In the genomic region with DNA sequence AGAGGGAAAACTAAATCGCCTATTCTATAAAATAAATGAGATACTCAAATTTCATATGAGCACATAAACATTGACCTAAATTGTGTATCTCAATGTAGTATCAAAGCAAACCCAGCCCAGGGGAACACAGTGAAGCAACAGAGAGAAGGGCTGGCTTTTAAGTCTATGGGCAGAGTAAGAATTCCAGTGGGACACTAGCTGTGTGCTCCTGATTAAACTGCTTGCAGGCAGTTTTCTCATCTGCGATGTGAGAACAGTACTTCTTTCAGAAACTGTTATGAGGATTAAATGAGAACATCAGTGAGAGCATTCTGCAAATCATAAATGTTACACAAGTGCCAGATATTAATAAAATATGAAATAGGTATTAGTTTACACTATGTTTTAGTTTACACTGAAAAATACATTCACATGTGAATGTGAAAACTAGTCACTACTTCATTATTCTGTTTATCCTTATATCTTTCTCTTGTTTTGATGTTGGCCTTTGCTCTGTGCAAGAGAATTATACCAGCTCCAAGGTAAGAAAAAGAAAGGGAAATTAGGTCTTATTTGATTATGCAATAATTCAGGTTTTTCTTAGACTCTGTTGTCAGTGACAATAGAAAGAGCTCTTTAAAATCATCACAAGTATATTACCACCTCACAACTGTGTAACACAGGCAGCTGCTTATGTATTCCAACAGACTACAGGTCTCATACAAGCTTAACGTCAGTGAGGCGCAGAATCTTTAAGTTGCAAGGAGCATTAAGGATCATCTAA, we compare ENCODE assay signal across 26 cellular contexts. TPM values are rescaled to one million over a fixed set of nuclear protein-coding genes. Genes with fewer than 3 reads are reported as not detected.
DNase-seq lines count a peak whose midpoint lies in the region; ATAC-seq, FAIRE-seq and TF ChIP-seq lines count a peak whose summit lies in the region.
"Had no signal": no experiment of that assay in that cellular context is flagged by ENCODE, and none has a peak within 500 bp of the region (broad histone marks: within the 10 kb centered on the region; RNA-seq: fewer than 3 reads in every experiment).

No MANE protein-coding gene starts in this region.

- H3K27me3 ChIP-seq in HepG2 (ENCODE audit: control insufficient read depth in 1 of 2, insufficient read depth in 2 of 2, low read length in 2 of 2), result no peaks in the 10 kb centered on the region
- no peaks in the 10 kb centered on the region for H3K27me3 ChIP-seq in right lobe of liver
- no peaks in the 10 kb centered on the region for H3K27me3 ChIP-seq in adipocyte (replicated peaks; ENCODE audit: control insufficient read depth, insufficient read depth, low read length)
- no peaks in the 10 kb centered on the region for H3K27me3 ChIP-seq in left ventricle myocardium inferior (ENCODE audit: low read depth)
- H3K27me3 ChIP-seq: SJSA1 had no signal

- H2AFZ ChIP-seq in HepG2 (ENCODE audit: low read length), result no peak overlapping the region

- no peak for FAIRE-seq in HepG2 (lab: Jason Lieb, UNC)
- FAIRE-seq: A549, GM12878 had no signal

- H3K9ac ChIP-seq in HepG2 (ENCODE audit: insufficient read depth, low read depth, low read length) (no peak overlapping the region), adipocyte (ENCODE audit: low read length) (no peak overlapping the region)

- no peak for TF ChIP-seq RAD21 in HepG2 (CRISPR knock-in tag; IDR thresholded peaks at IDR 0.05)

- CTCF ChIA-PET in HepG2 (lab: Yijun Ruan, JAX; ENCODE audit: low intra/inter-chr PET ratio, low total read pairs), result no interaction called here

- DNase-seq in HepG2 (ENCODE audit: low spot score), result no peak
- DNase-seq in right lobe of liver, result no peak
- DNase-seq in adipocyte (ENCODE audit: low read depth), result peak; percentile 38
- no peak for DNase-seq in left ventricle myocardium inferior
- DNase-seq in superior temporal gyrus (ENCODE audit: extremely low spot score), result peak; percentile 39
- no peak for DNase-seq in activated naive CD4-positive, alpha-beta T cell treated with Interleukin-2 at 50 U/mL for 16 hours
- DNase-seq in NCI-H1436 treated with DMSO at 0.1 percent for 48 hours (lab: John Stamatoyannopoulos, UW), result no peak
- DNase-seq: Caco-2; CD4-positive, alpha-beta memory T cell; DMS 273 treated with DMSO at 0.1 percent for 48 hours; DMS79; EL; GDM1; KG1; NCI-H1092; NCI-H1417 treated with DMSO at 0.1 percent for 48 hours; NCI-H187 treated with DMSO at 0.1 percent for 48 hours; NCI-H345; NCI-H510A treated with DMSO at 0.1 percent for 48 hours; NCI-H774; T-cell had no signal

- TF ChIP-seq EP300 in HepG2 (IDR thresholded peaks at IDR 0.05; ENCODE audit: low read depth in 2 of 2, low read length in 2 of 2), result no peak
- TF ChIP-seq EP300 in HepG2 (CRISPR knock-in tag; IDR thresholded peaks at IDR 0.05; ENCODE audit: borderline replicate concordance), result no peak

- POLR2A ChIA-PET in HepG2 (lab: Yijun Ruan, JAX), result no interaction called here

- no peaks in the 10 kb centered on the region for H4K20me1 ChIP-seq in HepG2 (ENCODE audit: insufficient read depth, low read length)

- H3K4me3 ChIP-seq in HepG2 (replicated peaks in 1 of 3; ENCODE audit: insufficient read depth in 1 of 3, low read depth in 2 of 3, low read length in 3 of 3), result no peak overlapping the region
- no peak overlapping the region for H3K4me3 ChIP-seq in right lobe of liver
- no peak overlapping the region for H3K4me3 ChIP-seq in adipocyte (ENCODE audit: low read length)
- H3K4me3 ChIP-seq in left ventricle myocardium inferior, result no peak overlapping the region
- H3K4me3 ChIP-seq: A549, GM12878, SJSA1 had no signal

- BruUV-seq in HepG2 (replicated peaks; lab: Mats Ljungman, UMichigan), result no TSS peak

- no peaks in the 10 kb centered on the region for H3K9me3 ChIP-seq in HepG2 (ENCODE audit: low read length)
- H3K9me3 ChIP-seq in right lobe of liver, result no peaks in the 10 kb centered on the region
- no peaks in the 10 kb centered on the region for H3K9me3 ChIP-seq in adipocyte (ENCODE audit: control insufficient read depth, low read length)
- H3K9me3 ChIP-seq in left ventricle myocardium inferior (replicated peaks), result no peaks in the 10 kb centered on the region
- H3K9me3 ChIP-seq: A549, Caco-2, SJSA1 had no signal

- TF ChIP-seq CTCF in HepG2 (CRISPR knock-in tag; IDR thresholded peaks at IDR 0.05) (no peak), right lobe of liver (IDR thresholded peaks at IDR 0.05) (no peak), left ventricle myocardium inferior (IDR thresholded peaks at IDR 0.05; ENCODE audit: borderline replicate concordance) (no peak)

- in situ Hi-C loops in HepG2 (cut with HindIII; ENCODE audit: extremely low pct_ligation_motif_present, low pct_unique_long_range_greater_than_20kb), result no loop called here

- intact Hi-C loops in HepG2 (cut with micrococcal nuclease; ENCODE audit: unreplicated experiment), result no loop called here
- intact Hi-C loops in right lobe of liver (cut with DNase I), result no loop called here
- intact Hi-C loops in left ventricle myocardium inferior (cut with micrococcal nuclease), result no loop called here

- H3K79me2 ChIP-seq in HepG2 (ENCODE audit: insufficient read depth, low read length), result no peaks in the 10 kb centered on the region

- H3K27ac ChIP-seq in HepG2 (ENCODE audit: extremely low read length, insufficient read depth, low read length), result no peak overlapping the region
- H3K27ac ChIP-seq in right lobe of liver, result no peak overlapping the region
- peak overlapping the region; percentile 70 for H3K27ac ChIP-seq in left ventricle myocardium inferior (replicated peaks)
- H3K27ac ChIP-seq: A549, SJSA1 had no signal

- WGBS in HepG2 (ENCODE audit: low lambda C conversion rate), result 92% methylated on average over 4 of the region's 4 CpGs
- WGBS in right lobe of liver (ENCODE audit: insufficient coverage, low coverage, low lambda C conversion rate, missing lambda C conversion rate), result 92% methylated on average over 4 of the region's 4 CpGs

- TF ChIP-seq POLR2A in HepG2 (IDR thresholded peaks at IDR 0.05; ENCODE audit: insufficient read depth in 1 of 2, low read depth in 2 of 2, low read length in 2 of 2) (no peak), right lobe of liver (IDR thresholded peaks at IDR 0.05) (no peak)

- H3K4me1 ChIP-seq in HepG2 (ENCODE audit: insufficient read depth, low read length) (peaks cover 32% of the 10 kb centered on the region), right lobe of liver (peaks cover 0 to 36% (median 5%) of the 10 kb centered on the region in 4 donors), adipocyte (ENCODE audit: control insufficient read depth, insufficient read depth, low read length) (peaks cover 53% of the 10 kb centered on the region), left ventricle myocardium inferior (peaks cover 87% of the 10 kb centered on the region)
- H3K4me1 ChIP-seq: Caco-2 had no signal

- no peak overlapping the region for H3K4me2 ChIP-seq in HepG2 (ENCODE audit: low read depth, low read length)
- H3K4me2 ChIP-seq: A549 had no signal

- H3K36me3 ChIP-seq in HepG2 (replicated peaks in 1 of 2; ENCODE audit: control insufficient read depth in 1 of 2, insufficient read depth in 2 of 2, low read length in 2 of 2) (no peaks in the 10 kb centered on the region), right lobe of liver (no peaks in the 10 kb centered on the region), adipocyte (ENCODE audit: control insufficient read depth, insufficient read depth, low read length, severe bottlenecking) (no peaks in the 10 kb centered on the region), left ventricle myocardium inferior (no peaks in the 10 kb centered on the region)
- H3K36me3 ChIP-seq: SJSA1 had no signal

- no peak for ATAC-seq in HepG2
- no peak for ATAC-seq in right lobe of liver
- no peak for ATAC-seq in HG03521 (IDR thresholded peaks at IDR 0.05; ENCODE audit: unreplicated experiment)
- ATAC-seq: A549, GM12878, HCT116, T-cell had no signal

TF ChIP-seq in HepG2, 621 proteins besides CTCF, POLR2A, EP300 and RAD21:
- TF ChIP-seq AHR (CRISPR knock-in tag; IDR thresholded peaks at IDR 0.05) (no peak), ZBTB1 (CRISPR knock-in tag; IDR thresholded peaks at IDR 0.05; ENCODE audit: borderline replicate concordance) (no peak), JARID2 (CRISPR knock-in tag; IDR thresholded peaks at IDR 0.05; ENCODE audit: insufficient replicate concordance) (no peak), SMARCC2 (IDR thresholded peaks at IDR 0.05) (no peak), KLF16 (CRISPR knock-in tag; IDR thresholded peaks at IDR 0.05) (no peak), CEBPB (IDR thresholded peaks at IDR 0.05; ENCODE audit: borderline replicate concordance, low read depth, low read length) (0 out of 2 replicates have a peak, but pooled peaks have one; percentile 22)

RNA-seq across cellular contexts. Expression of a gene that starts 47.5 kb away (rescaled TPM):
- total RNA-seq in HepG2 (2016; rRNA removed; fragmentation: Illumina TruSeq; extraction: Trizol), result 2.9 TPM in 2 replicates
- 0.79 and 1.1 TPM in 2 replicates for total RNA-seq in HepG2 (2016; cell fraction: cytosol; rRNA removed; fragmentation: Illumina TruSeq; extraction: Trizol; ENCODE audit: low read depth)
- total RNA-seq in HepG2 (2016; cell fraction: insoluble cytoplasmic fraction; rRNA removed; fragmentation: Illumina TruSeq; extraction: Trizol), result 2.4 and 2.5 TPM in 2 replicates
- total RNA-seq in HepG2 (2016; cell fraction: membrane; rRNA removed; fragmentation: Illumina TruSeq; extraction: Trizol), result 1.6 and 1.8 TPM in 2 replicates
- 2.2 and 2.3 TPM in 2 replicates for total RNA-seq in HepG2 (2016; cell fraction: nucleus; rRNA removed; fragmentation: Illumina TruSeq; extraction: Trizol)
- 2.5 and 3.2 TPM in 2 replicates for polyA plus RNA-seq in HepG2 (2011; rRNA removed)
- polyA plus RNA-seq in HepG2 (2011; cell fraction: cytosol; rRNA removed), result 2.3 and 2.8 TPM in 2 replicates
- polyA plus RNA-seq in HepG2 (2011; cell fraction: nucleus; rRNA removed), result 2.6 and 2.8 TPM in 2 replicates
- polyA plus RNA-seq in HepG2 (2012), result 2.8 and 4.1 TPM in 2 replicates
- 0.26 and 0.29 TPM in 2 replicates for polyA plus RNA-seq in HepG2 (2016; cell fraction: cytosol; fragmentation: Illumina TruSeq; extraction: Trizol; ENCODE audit: low read depth)
- 1.8 and 3.3 TPM in 2 replicates for polyA plus RNA-seq in HepG2 (2016; cell fraction: insoluble cytoplasmic fraction; fragmentation: Illumina TruSeq; extraction: Trizol; ENCODE audit: low read depth)
- 0.69 and 0.95 TPM in 2 replicates for polyA plus RNA-seq in HepG2 (2016; cell fraction: membrane; fragmentation: Illumina TruSeq; extraction: Trizol; ENCODE audit: low read depth)
- polyA plus RNA-seq in HepG2 (2016; cell fraction: nucleus; fragmentation: Illumina TruSeq; extraction: Trizol; ENCODE audit: insufficient read depth, low read depth), result 1.7 TPM in 2 replicates
- 7.1 and 11.2 TPM in 2 replicates for polyA minus RNA-seq in HepG2 (2011; rRNA and poly(A)+ RNA removed; ENCODE audit: low replicate concordance)
- 3.2 and 4.7 TPM in 2 replicates for polyA minus RNA-seq in HepG2 (2011; cell fraction: cytosol; rRNA and poly(A)+ RNA removed)
- 4.9 and 6.1 TPM in 2 replicates for polyA minus RNA-seq in HepG2 (2011; cell fraction: nucleus; rRNA and poly(A)+ RNA removed)
- total RNA-seq in right lobe of liver, result 10 to 100 TPM in 1 of 6 experiments, 1 to 10 TPM in 5; 5.5 to 11.3 (median 6.6) TPM
- 8.6 TPM for total RNA-seq in left ventricle myocardium inferior

Comparison
In these comparisons a context has a peak if more than half of its experiments do, and no peak if none do; other contexts are left out.
1. DNase-seq: peak in adipocyte (single experiment) and superior temporal gyrus (single experiment); none in HepG2 (single experiment), right lobe of liver (0 of 3), left ventricle myocardium inferior (single experiment), activated naive CD4-positive, alpha-beta T cell treated with Interleukin-2 at 50 U/mL for 16 hours (single experiment) and NCI-H1436 treated with DMSO at 0.1 percent for 48 hours (single experiment).